ENCODE assay signal across 22 cellular contexts in the genomic region with DNA sequence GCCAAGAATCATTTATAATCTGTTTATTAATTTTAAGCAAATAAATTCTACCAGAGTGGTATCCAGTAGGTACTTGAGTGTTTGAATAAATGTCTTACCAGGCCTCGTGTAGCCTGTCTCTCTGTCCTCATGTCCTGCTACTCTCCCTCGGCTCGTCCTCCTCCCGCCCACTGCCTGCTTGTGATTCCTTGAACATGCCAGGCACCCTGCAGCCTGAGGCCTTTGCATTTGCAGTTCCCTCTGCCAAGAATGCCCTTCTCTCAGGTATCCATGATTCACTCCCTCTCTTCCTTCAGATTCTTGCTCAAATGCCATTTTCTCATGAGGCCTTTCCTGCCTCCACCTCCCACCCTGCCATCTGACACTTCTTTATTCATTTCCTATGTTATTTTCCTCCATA.
"Had no signal": no experiment of that assay in that cellular context is flagged by ENCODE, and none has a peak within 500 bp of the region (broad histone marks: within the 10 kb centered on the region; RNA-seq: fewer than 3 reads in every experiment).

No MANE protein-coding gene starts in this region.

- H3K4me3 ChIP-seq: dorsolateral prefrontal cortex, esophagus squamous epithelium, mucosa of descending colon, psoas muscle, right lobe of liver, suprapubic skin, thyroid gland, uterus had no signal

- H3K9me3 ChIP-seq: esophagus squamous epithelium, mucosa of descending colon, neutrophil, psoas muscle, right lobe of liver, suprapubic skin, thyroid gland, uterus had no signal

- H3K27me3 Mint-ChIP-seq: type B pancreatic cell had no signal

- H3K27ac Mint-ChIP-seq: naive thymus-derived CD8-positive, alpha-beta T cell; stimulated activated effector memory CD8-positive, alpha-beta T cell treated with anti-CD3 and anti-CD28 coated beads, Interleukin-12 subunit alpha, Interleukin-12 subunit beta, amount 100 ng/mL, for 72 hours; type B pancreatic cell had no signal

- H3K4me1 Mint-ChIP-seq: naive thymus-derived CD8-positive, alpha-beta T cell; stimulated activated effector memory CD8-positive, alpha-beta T cell treated with anti-CD3 and anti-CD28 coated beads, Interleukin-12 subunit alpha, Interleukin-12 subunit beta, amount 100 ng/mL, for 72 hours had no signal

- H3K9me3 Mint-ChIP-seq: naive thymus-derived CD8-positive, alpha-beta T cell had no signal

- H3K36me3 Mint-ChIP-seq: naive thymus-derived CD8-positive, alpha-beta T cell; stimulated activated effector memory CD8-positive, alpha-beta T cell treated with anti-CD3 and anti-CD28 coated beads, Interleukin-12 subunit alpha, Interleukin-12 subunit beta, amount 100 ng/mL, for 72 hours; type B pancreatic cell had no signal

- ATAC-seq: left cardiac atrium; left ventricle myocardium superior; mucosa of descending colon; naive thymus-derived CD8-positive, alpha-beta T cell; psoas muscle; right lobe of liver; stimulated activated effector memory CD8-positive, alpha-beta T cell treated with anti-CD3 and anti-CD28 coated beads, Interleukin-12 subunit alpha, Interleukin-12 subunit beta, amount 100 ng/mL, for 72 hours; stimulated activated naive CD8-positive, alpha-beta T cell treated with anti-CD3 and anti-CD28 coated beads, Interleukin-15, Interleukin-2, amounts not matched to agents 100 U/mL and 50 U/mL, for 24 hours had no signal

- H3K27ac ChIP-seq: esophagus squamous epithelium, neutrophil, psoas muscle, right lobe of liver, suprapubic skin, thyroid gland, uterus had no signal

- H3K36me3 ChIP-seq: esophagus squamous epithelium, neutrophil, right lobe of liver, suprapubic skin, thyroid gland, uterus had no signal

- DNase-seq: cortex of kidney; dorsolateral prefrontal cortex; effector CD8-positive, alpha-beta T cell; esophagus squamous epithelium; foreskin fibroblast; kidney; left cardiac atrium; left ventricle myocardium superior; mucosa of descending colon; naive thymus-derived CD8-positive, alpha-beta T cell; psoas muscle; retina; right lobe of liver; stimulated activated CD4-positive, alpha-beta T cell treated with anti-CD3 and anti-CD28 coated beads, Interleukin-4, amount 100 ng/mL, for 1 hour; stimulated activated CD8-positive, alpha-beta memory T cell treated with anti-CD3 and anti-CD28 coated beads, Interleukin-4, amount 100 ng/mL, for 48 hours; stimulated activated naive CD8-positive, alpha-beta T cell treated with anti-CD3 and anti-CD28 coated beads, Interleukin-15, Interleukin-2, amounts not matched to agents 100 U/mL and 50 U/mL, for 24 hours; thyroid gland; uterus had no signal

- H3K27me3 ChIP-seq: esophagus squamous epithelium, neutrophil, right lobe of liver, suprapubic skin, thyroid gland, uterus had no signal

- H3K4me1 ChIP-seq: esophagus squamous epithelium, psoas muscle, right lobe of liver, suprapubic skin, thyroid gland, uterus had no signal

- H3K4me3 Mint-ChIP-seq: naive thymus-derived CD8-positive, alpha-beta T cell; stimulated activated effector memory CD8-positive, alpha-beta T cell treated with anti-CD3 and anti-CD28 coated beads, Interleukin-12 subunit alpha, Interleukin-12 subunit beta, amount 100 ng/mL, for 72 hours; type B pancreatic cell had no signal
